1 cellular context compared by ENCODE assay signal in genomic region chr19:913080-913748, GRCh38.
A peak's percentile ranks its signal among the peaks of the same experiment; 100 is the strongest.
TF ChIP-seq lines count a peak whose summit lies in the region.

TSS of gene R3HDM4 (minus strand) at chr19:913219. CDS start at chr19:913157, 62 bp downstream.

TF ChIP-seq in K562, 482 proteins besides CTCF, POLR2A, EP300 and RAD21 (continued from another document and continues in another):
- TF ChIP-seq HMGXB4 (CRISPR knock-in tag; IDR thresholded peaks at IDR 0.05), result no peak
- no peak for TF ChIP-seq ZNF41 (CRISPR knock-in tag; conservative IDR thresholded peaks at IDR 0.05)
- TF ChIP-seq, protein P1, sequence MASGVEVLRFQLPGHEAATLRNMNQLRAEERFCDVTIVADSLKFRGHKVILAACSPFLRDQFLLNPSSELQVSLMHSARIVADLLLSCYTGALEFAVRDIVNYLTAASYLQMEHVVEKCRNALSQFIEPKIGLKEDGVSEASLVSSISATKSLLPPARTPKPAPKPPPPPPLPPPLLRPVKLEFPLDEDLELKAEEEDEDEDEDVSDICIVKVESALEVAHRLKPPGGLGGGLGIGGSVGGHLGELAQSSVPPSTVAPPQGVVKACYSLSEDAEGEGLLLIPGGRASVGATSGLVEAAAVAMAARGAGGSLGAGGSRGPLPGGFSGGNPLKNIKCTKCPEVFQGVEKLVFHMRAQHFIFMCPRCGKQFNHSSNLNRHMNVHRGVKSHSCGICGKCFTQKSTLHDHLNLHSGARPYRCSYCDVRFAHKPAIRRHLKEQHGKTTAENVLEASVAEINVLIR (CRISPR knock-in tag; IDR thresholded peaks at IDR 0.05), result no peak
- no peak for TF ChIP-seq ZNF121 (CRISPR knock-in tag; conservative IDR thresholded peaks at IDR 0.05)
- TF ChIP-seq ZBTB7A (IDR thresholded peaks at IDR 0.05; ENCODE audit: borderline replicate concordance, control insufficient read depth, low read depth, low read length), result peak; percentile 21; the same call in 1 of the 2 replicates
- TF ChIP-seq PHF8 (IDR thresholded peaks at IDR 0.05; ENCODE audit: borderline replicate concordance, low read length), result peak; percentile 53; the same call in 1 of the 2 replicates
- no peak for TF ChIP-seq REST (CRISPR knock-in tag; IDR thresholded peaks at IDR 0.05; ENCODE audit: low read depth)
- no peak; a peak in 1 of 4 replicates for TF ChIP-seq SRF (CRISPR knock-in tag; IDR thresholded peaks at IDR 0.05)
- TF ChIP-seq HMG20A (CRISPR knock-in tag; conservative IDR thresholded peaks at IDR 0.05), result no peak
- TF ChIP-seq ZNF717 (CRISPR knock-in tag; IDR thresholded peaks at IDR 0.05), result no peak
- TF ChIP-seq, protein P2, sequence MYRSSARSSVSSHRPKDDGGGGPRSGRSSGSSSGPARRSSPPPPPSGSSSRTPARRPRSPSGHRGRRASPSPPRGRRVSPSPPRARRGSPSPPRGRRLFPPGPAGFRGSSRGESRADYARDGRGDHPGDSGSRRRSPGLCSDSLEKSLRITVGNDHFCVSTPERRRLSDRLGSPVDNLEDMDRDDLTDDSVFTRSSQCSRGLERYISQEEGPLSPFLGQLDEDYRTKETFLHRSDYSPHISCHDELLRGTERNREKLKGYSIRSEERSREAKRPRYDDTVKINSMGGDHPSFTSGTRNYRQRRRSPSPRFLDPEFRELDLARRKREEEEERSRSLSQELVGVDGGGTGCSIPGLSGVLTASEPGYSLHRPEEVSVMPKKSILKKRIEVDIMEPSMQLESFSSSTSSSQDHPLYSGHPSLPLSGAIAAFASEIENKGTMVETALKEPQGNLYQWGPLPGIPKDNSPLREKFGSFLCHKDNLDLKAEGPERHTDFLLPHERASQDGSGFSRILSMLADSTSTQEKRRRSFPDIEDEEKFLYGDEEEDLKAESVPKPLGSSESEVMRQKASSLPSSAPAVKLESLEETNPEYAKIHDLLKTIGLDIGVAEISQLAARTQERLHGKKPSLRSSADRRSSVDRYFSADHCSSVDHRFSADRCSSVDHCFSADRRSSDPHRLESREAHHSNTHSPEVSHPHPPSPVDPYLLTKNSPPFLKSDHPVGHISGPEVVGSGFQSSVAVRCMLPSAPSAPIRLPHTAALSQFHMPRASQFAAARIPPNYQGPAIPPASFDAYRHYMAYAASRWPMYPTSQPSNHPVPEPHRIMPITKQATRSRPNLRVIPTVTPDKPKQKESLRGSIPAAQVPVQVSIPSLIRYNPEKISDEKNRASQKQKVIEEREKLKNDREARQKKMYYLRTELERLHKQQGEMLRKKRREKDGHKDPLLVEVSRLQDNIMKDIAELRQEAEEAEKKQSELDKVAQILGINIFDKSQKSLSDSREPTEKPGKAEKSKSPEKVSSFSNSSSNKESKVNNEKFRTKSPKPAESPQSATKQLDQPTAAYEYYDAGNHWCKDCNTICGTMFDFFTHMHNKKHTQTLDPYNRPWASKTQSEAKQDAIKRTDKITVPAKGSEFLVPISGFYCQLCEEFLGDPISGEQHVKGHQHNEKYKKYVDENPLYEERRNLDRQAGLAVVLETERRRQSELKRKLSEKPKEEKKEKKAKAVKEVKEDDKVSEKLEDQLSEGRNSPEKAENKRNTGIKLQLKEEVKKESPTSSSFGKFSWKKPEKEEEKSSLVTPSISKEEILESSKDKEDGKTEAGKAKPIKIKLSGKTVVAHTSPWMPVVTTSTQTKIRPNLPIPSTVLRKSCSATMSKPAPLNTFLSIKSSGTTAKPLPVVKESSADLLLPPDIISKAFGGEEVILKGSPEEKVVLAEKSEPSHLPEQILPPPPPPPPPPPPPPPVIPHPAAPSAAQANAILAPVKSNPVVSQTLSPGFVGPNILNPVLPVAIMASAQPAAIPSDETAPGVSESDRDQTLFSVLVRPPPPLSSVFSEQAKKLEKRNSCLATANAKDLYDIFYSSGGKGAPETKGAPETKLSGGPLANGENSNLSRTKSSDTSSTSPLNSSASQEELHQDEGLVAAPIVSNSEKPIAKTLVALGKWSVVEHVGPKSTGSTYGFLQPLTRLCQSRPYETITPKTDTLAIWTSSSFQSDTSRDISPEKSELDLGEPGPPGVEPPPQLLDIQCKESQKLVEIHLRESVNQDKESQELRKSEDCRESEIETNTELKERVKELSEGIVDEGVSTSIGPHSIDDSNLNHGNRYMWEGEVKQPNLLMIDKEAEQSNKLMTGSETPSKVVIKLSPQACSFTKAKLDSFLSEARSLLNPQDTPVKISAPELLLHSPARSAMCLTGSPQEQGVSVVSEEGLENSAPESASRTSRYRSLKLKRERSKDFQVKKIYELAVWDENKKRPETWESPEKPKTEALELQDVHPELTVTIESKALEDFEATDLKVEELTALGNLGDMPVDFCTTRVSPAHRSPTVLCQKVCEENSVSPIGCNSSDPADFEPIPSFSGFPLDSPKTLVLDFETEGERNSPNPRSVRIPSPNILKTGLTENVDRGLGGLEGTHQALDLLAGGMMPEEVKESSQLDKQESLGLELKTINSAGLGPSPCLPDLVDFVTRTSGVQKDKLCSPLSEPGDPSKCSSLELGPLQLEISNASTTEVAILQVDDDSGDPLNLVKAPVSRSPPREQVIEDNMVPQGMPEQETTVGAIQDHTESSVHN (IDR thresholded peaks at IDR 0.05; ENCODE audit: borderline replicate concordance in 1 of 2, low read depth in 1 of 2), result no peak
- no peak for TF ChIP-seq TEAD2 (tag; IDR thresholded peaks at IDR 0.05)
- no peak for TF ChIP-seq TCF15 (CRISPR knock-in tag; IDR thresholded peaks at IDR 0.05)
- TF ChIP-seq POLR2AphosphoS5 (IDR thresholded peaks at IDR 0.05; ENCODE audit: control insufficient read depth, insufficient read depth, low read depth, low read length), result peak; percentile 63; the same call in 1 of the 2 replicates
- no peak for TF ChIP-seq BRF1 (IDR thresholded peaks at IDR 0.05; ENCODE audit: borderline replicate concordance, extremely low read depth, insufficient read length)
- TF ChIP-seq, protein P3, sequence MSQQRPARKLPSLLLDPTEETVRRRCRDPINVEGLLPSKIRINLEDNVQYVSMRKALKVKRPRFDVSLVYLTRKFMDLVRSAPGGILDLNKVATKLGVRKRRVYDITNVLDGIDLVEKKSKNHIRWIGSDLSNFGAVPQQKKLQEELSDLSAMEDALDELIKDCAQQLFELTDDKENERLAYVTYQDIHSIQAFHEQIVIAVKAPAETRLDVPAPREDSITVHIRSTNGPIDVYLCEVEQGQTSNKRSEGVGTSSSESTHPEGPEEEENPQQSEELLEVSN (IDR thresholded peaks at IDR 0.05; ENCODE audit: borderline replicate concordance in 1 of 2, extremely low read depth in 1 of 2, insufficient read depth in 1 of 2, insufficient read length in 1 of 2, low read depth in 1 of 2, low read length in 1 of 2, poor library complexity in 1 of 2, severe bottlenecking in 1 of 2), result peak in 1 of 2 experiments; percentile 37
- TF ChIP-seq HNRNPL (IDR thresholded peaks at IDR 0.05; ENCODE audit: low read depth, low read length), result no peak
- no peak for TF ChIP-seq DDX20 (tag; IDR thresholded peaks at IDR 0.05; ENCODE audit: low read depth)
- no peak for TF ChIP-seq TFAP4 (CRISPR knock-in tag; IDR thresholded peaks at IDR 0.05; ENCODE audit: borderline replicate concordance)
- TF ChIP-seq ZSCAN32 (CRISPR knock-in tag; IDR thresholded peaks at IDR 0.05), result 0 out of 2 replicates have a peak, but pooled peaks have one; percentile 8
- TF ChIP-seq CXXC5 (CRISPR knock-in tag; IDR thresholded peaks at IDR 0.05), result no peak
- TF ChIP-seq, protein P4, sequence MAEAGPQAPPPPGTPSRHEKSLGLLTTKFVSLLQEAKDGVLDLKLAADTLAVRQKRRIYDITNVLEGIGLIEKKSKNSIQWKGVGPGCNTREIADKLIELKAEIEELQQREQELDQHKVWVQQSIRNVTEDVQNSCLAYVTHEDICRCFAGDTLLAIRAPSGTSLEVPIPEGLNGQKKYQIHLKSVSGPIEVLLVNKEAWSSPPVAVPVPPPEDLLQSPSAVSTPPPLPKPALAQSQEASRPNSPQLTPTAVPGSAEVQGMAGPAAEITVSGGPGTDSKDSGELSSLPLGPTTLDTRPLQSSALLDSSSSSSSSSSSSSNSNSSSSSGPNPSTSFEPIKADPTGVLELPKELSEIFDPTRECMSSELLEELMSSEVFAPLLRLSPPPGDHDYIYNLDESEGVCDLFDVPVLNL (CRISPR knock-in tag; IDR thresholded peaks at IDR 0.05; ENCODE audit: low read depth), result 0 out of 2 replicates have a peak, but pooled peaks have one; percentile 11
- no peak for TF ChIP-seq MBD1 (CRISPR knock-in tag; IDR thresholded peaks at IDR 0.05)
- 0 out of 2 replicates have a peak, but pooled peaks have one; percentile 39 for TF ChIP-seq ETS1 (conservative IDR thresholded peaks at IDR 0.05; ENCODE audit: control insufficient read depth, low read depth, low read length)
- TF ChIP-seq ZNF639 (CRISPR knock-in tag; conservative IDR thresholded peaks at IDR 0.05 in 1 of 2, IDR thresholded peaks at IDR 0.05 in 1 of 2), result peak in 1 of 2 experiments; percentile 99; a peak in 2 of 4 replicates
- no peak for TF ChIP-seq FIP1L1 (IDR thresholded peaks at IDR 0.05; ENCODE audit: low read depth, low read length, poor library complexity, severe bottlenecking)
